In genomic region chrX:149493567-149494562, GRCh38 we compare ENCODE assay signal across 14 cellular contexts. TPM values are rescaled to one million over a fixed set of nuclear protein-coding genes. Genes with fewer than 3 reads are reported as not detected.
DNase-seq lines count a peak whose midpoint lies in the region; ATAC-seq and TF ChIP-seq lines count a peak whose summit lies in the region.
"Had no signal": no experiment of that assay in that cellular context is flagged by ENCODE, and none has a peak within 500 bp of the region (broad histone marks: within the 10 kb centered on the region; RNA-seq: fewer than 3 reads in every experiment).

No MANE protein-coding gene starts in this region.

- DNase-seq in NB4 (ENCODE audit: low read depth) (peak; percentile 46), epithelial cell of proximal tubule (ENCODE audit: low read depth) (no peak), SKM-1 treated with dmso at 0.1 percent for 144 hours (lab: John Stamatoyannopoulos, UW; ENCODE audit: unreplicated experiment) (no peak), NCI-H2227 treated with DMSO at 0.1 percent for 48 hours (lab: John Stamatoyannopoulos, UW) (no peak), GDM1 (lab: John Stamatoyannopoulos, UW) (no peak), posterior vena cava (ENCODE audit: low spot score) (no peak)
- DNase-seq in naive thymus-derived CD4-positive, alpha-beta T cell, result no peak
- DNase-seq: Karpas-422, NCI-H2171 treated with DMSO at 0.1 percent for 48 hours had no signal

- no peak overlapping the region for H3K27ac Mint-ChIP-seq in naive thymus-derived CD4-positive, alpha-beta T cell
- H3K27ac Mint-ChIP-seq: stimulated activated memory B cell treated with anti-CD40 and anti-IgM and Interleukin-4, amounts not matched to agents 10 μg/mL and 1 μg/mL and 100 μg/mL, for 72 hours had no signal

- H3K36me3 ChIP-seq in naive thymus-derived CD4-positive, alpha-beta T cell (ENCODE audit: control insufficient read depth in 2 of 3, insufficient read depth in 3 of 3, low read length in 3 of 3), result peaks cover 13 to 86% (median 50%) of the 10 kb centered on the region in 3 experiments
- H3K36me3 ChIP-seq: breast epithelium had no signal

- intact Hi-C loops in naive thymus-derived CD4-positive, alpha-beta T cell (cut with micrococcal nuclease), result no loop called here
- intact Hi-C loops in posterior vena cava (cut with DNase I), result loop anchor here in 1 of 2 donors (5.0 kb wide), 1 partner anchor 1787 kb away; no protein-coding TSS in a partner anchor

- peaks cover 0 to 18% (median 4%) of the 10 kb centered on the region in 7 donors for H3K4me1 Mint-ChIP-seq in naive thymus-derived CD4-positive, alpha-beta T cell
- H3K4me1 Mint-ChIP-seq: neural crest cell; stimulated activated memory B cell treated with anti-CD40 and anti-IgM and Interleukin-4, amounts not matched to agents 10 μg/mL and 1 μg/mL and 100 μg/mL, for 72 hours had no signal

- H3K27ac ChIP-seq in naive thymus-derived CD4-positive, alpha-beta T cell (ENCODE audit: low read depth, low read length), result no peak overlapping the region
- H3K27ac ChIP-seq: breast epithelium had no signal

- no peaks in the 10 kb centered on the region for H3K4me1 ChIP-seq in naive thymus-derived CD4-positive, alpha-beta T cell (ENCODE audit: control insufficient read depth in 2 of 2, insufficient read depth in 2 of 2, low read length in 2 of 2)
- H3K4me1 ChIP-seq: breast epithelium had no signal

- H3K4me3 ChIP-seq in NB4 (ENCODE audit: low read depth, low read length), result no peak overlapping the region
- H3K4me3 ChIP-seq in epithelial cell of proximal tubule (ENCODE audit: low read depth, low read length), result no peak overlapping the region
- H3K4me3 ChIP-seq in naive thymus-derived CD4-positive, alpha-beta T cell (ENCODE audit: low read length), result no peak overlapping the region
- H3K4me3 ChIP-seq: breast epithelium, Peyer's patch had no signal

- no peaks in the 10 kb centered on the region for H3K27me3 Mint-ChIP-seq in naive thymus-derived CD4-positive, alpha-beta T cell
- H3K27me3 Mint-ChIP-seq: stimulated activated memory B cell treated with anti-CD40 and anti-IgM and Interleukin-4, amounts not matched to agents 10 μg/mL and 1 μg/mL and 100 μg/mL, for 72 hours had no signal

- TF ChIP-seq CTCF in GM12874 (IDR thresholded peaks at IDR 0.05; ENCODE audit: insufficient read depth, low read depth, low read length) (0 out of 2 replicates have a peak, but pooled peaks have one; percentile 4), NB4 (IDR thresholded peaks at IDR 0.05; ENCODE audit: low read depth, low read length) (peak; percentile 22), epithelial cell of proximal tubule (conservative IDR thresholded peaks at IDR 0.05; ENCODE audit: low read depth, low read length) (peak; percentile 12)

- CTCF ChIA-PET in naive thymus-derived CD4-positive, alpha-beta T cell (lab: Charles Lee), result interaction anchor here (0.5 kb wide), 1 partner anchor 1487 kb away, joined by 6 read pairs; no protein-coding TSS in a partner anchor

- H3K27me3 ChIP-seq in naive thymus-derived CD4-positive, alpha-beta T cell (ENCODE audit: control insufficient read depth in 2 of 2, insufficient read depth in 2 of 2, low read length in 2 of 2), result no peaks in the 10 kb centered on the region
- H3K27me3 ChIP-seq: breast epithelium, Peyer's patch had no signal

- H3K4me3 Mint-ChIP-seq in naive thymus-derived CD4-positive, alpha-beta T cell, result no peak overlapping the region
- H3K4me3 Mint-ChIP-seq: neural crest cell; stimulated activated memory B cell treated with anti-CD40 and anti-IgM and Interleukin-4, amounts not matched to agents 10 μg/mL and 1 μg/mL and 100 μg/mL, for 72 hours had no signal

- peak; percentile 17 for ATAC-seq in naive thymus-derived CD4-positive, alpha-beta T cell
- ATAC-seq: stimulated activated memory B cell treated with anti-CD40 and anti-IgM and Interleukin-4, amounts not matched to agents 10 μg/mL and 1 μg/mL and 100 μg/mL, for 72 hours had no signal

- no peaks in the 10 kb centered on the region for H3K9me3 Mint-ChIP-seq in naive thymus-derived CD4-positive, alpha-beta T cell
- H3K9me3 Mint-ChIP-seq: stimulated activated memory B cell treated with anti-CD40 and anti-IgM and Interleukin-4, amounts not matched to agents 10 μg/mL and 1 μg/mL and 100 μg/mL, for 72 hours had no signal

- no peak for TF ChIP-seq POLR2A in NB4 (IDR thresholded peaks at IDR 0.05; ENCODE audit: extremely low read depth, insufficient read length)

- no peaks in the 10 kb centered on the region for H3K9me3 ChIP-seq in naive thymus-derived CD4-positive, alpha-beta T cell (ENCODE audit: control insufficient read depth in 2 of 3, low read length in 3 of 3)
- H3K9me3 ChIP-seq: breast epithelium, Peyer's patch had no signal

- H3K36me3 Mint-ChIP-seq in naive thymus-derived CD4-positive, alpha-beta T cell, result peaks cover 4 to 25% (median 6%) of the 10 kb centered on the region in 5 donors

- POLR2A ChIA-PET in naive thymus-derived CD4-positive, alpha-beta T cell (lab: Charles Lee), result no interaction called here

RNA-seq across cellular contexts. Expression of gene IDS, which starts 11.2 kb away (rescaled TPM):
- total RNA-seq in epithelial cell of proximal tubule (37.0 and 54.0 TPM in 2 replicates), posterior vena cava (100 to 1,000 TPM in 1 of 2 donors, 10 to 100 TPM in 1; 88.2 to 102 TPM)
- 100 to 1,000 TPM in 4 of 5 experiments, 10 to 100 TPM in 1; 73.1 to 317 (median 133) TPM for total RNA-seq in naive thymus-derived CD4-positive, alpha-beta T cell
- polyA plus RNA-seq in naive thymus-derived CD4-positive, alpha-beta T cell, result 10 to 100 TPM; 75.0 to 86.7 TPM

RNA-seq across cellular contexts. Expression of gene EOLA1, which starts 46.9 kb away (rescaled TPM):
- total RNA-seq in epithelial cell of proximal tubule (6.5 and 9.2 TPM in 2 replicates), posterior vena cava (10 to 100 TPM; 15.8 to 18.1 TPM)
- 10 to 100 TPM; 22.2 to 68.1 (median 30.2) TPM for total RNA-seq in naive thymus-derived CD4-positive, alpha-beta T cell
- polyA plus RNA-seq in naive thymus-derived CD4-positive, alpha-beta T cell, result 10 to 100 TPM; 27.7 to 30.1 TPM

RNA-seq across cellular contexts. Expression of gene HSFX3, which starts 55.9 kb away (rescaled TPM):
- total RNA-seq in epithelial cell of proximal tubule (not detected in 2 replicates), posterior vena cava (not detected)
- not detected for total RNA-seq in naive thymus-derived CD4-positive, alpha-beta T cell
- not detected for polyA plus RNA-seq in naive thymus-derived CD4-positive, alpha-beta T cell
- total RNA-seq: breast epithelium, neural crest cell, Peyer's patch had no signal
